Comparison of ENCODE assay signal across 28 cellular contexts in genomic region chr2:20157606-20157970, GRCh38.
DNase-seq lines count a peak whose midpoint lies in the region; ATAC-seq, FAIRE-seq and TF ChIP-seq lines count a peak whose summit lies in the region.
"Had no signal": no experiment of that assay in that cellular context is flagged by ENCODE, and none has a peak within 500 bp of the region (broad histone marks: within the 10 kb centered on the region; RNA-seq: fewer than 3 reads in every experiment).

No MANE protein-coding gene starts in this region.

- no peak for TF ChIP-seq RAD21 in GM12878 (IDR thresholded peaks at IDR 0.05; ENCODE audit: insufficient read depth, low read depth, low read length)

- no peak for FAIRE-seq in GM12878 (lab: Jason Lieb, UNC)
- FAIRE-seq: keratinocyte, TTC549 had no signal

- ATAC-seq in GM21576 (IDR thresholded peaks at IDR 0.05; ENCODE audit: unreplicated experiment), result peak; percentile 18
- ATAC-seq in GM12878, result no peak
- no peak for ATAC-seq in activated CD8-positive, alpha-beta memory T cell treated with anti-CD3 and anti-CD28 coated beads, Interleukin-2, amount 10 ng/mL, durations not matched to agents 7 days and 5 days
- ATAC-seq in heart right ventricle, result no peak
- ATAC-seq: activated CD4-positive, CD25-positive, alpha-beta regulatory T cell treated with anti-CD3 and anti-CD28 coated beads, Interleukin-2, amount 50 U/mL, for 24 hours; gastroesophageal sphincter; naive thymus-derived CD8-positive, alpha-beta T cell had no signal

- H3K9me2 ChIP-seq in Karpas-422 (replicated peaks; ENCODE audit: insufficient read depth, low read length), result no peaks in the 10 kb centered on the region

- H3K4me2 ChIP-seq in Karpas-422 (ENCODE audit: low read depth, low read length, poor library complexity, severe bottlenecking), result peak overlapping the region; percentile 93
- H3K4me2 ChIP-seq in GM12878 (ENCODE audit: control insufficient read depth, insufficient read depth), result peak overlapping the region; percentile 66; the same call in 1 of the 2 replicates
- H3K4me2 ChIP-seq in osteoblast (ENCODE audit: insufficient read depth, low read length), result peak overlapping the region; percentile 64

- TF ChIP-seq CTCF in GM12878 (IDR thresholded peaks at IDR 0.05 in 2 of 3, conservative IDR thresholded peaks at IDR 0.05 in 1 of 3; ENCODE audit: control insufficient read depth in 2 of 3, extremely low read depth in 1 of 3, insufficient read depth in 1 of 3, low read depth in 3 of 3, low read length in 3 of 3) (no peak), osteoblast (IDR thresholded peaks at IDR 0.05; ENCODE audit: extremely low read depth, low read depth, low read length) (no peak), heart right ventricle (IDR thresholded peaks at IDR 0.05) (no peak)

- H3K79me2 ChIP-seq in Karpas-422 (ENCODE audit: low read length) (peaks cover 41% of the 10 kb centered on the region), GM12878 (ENCODE audit: control insufficient read depth, insufficient read depth, low read length) (no peaks in the 10 kb centered on the region), osteoblast (ENCODE audit: insufficient read depth, low read length) (no peaks in the 10 kb centered on the region)

- H3K9me3 ChIP-seq in Karpas-422 (ENCODE audit: low read length) (no peaks in the 10 kb centered on the region), GM12878 (replicated peaks; ENCODE audit: control insufficient read depth, insufficient read depth, low read length) (no peaks in the 10 kb centered on the region), osteoblast (ENCODE audit: low read depth, low read length) (no peaks in the 10 kb centered on the region), heart right ventricle (no peaks in the 10 kb centered on the region)
- H3K9me3 ChIP-seq: esophagus squamous epithelium, gastroesophageal sphincter, HAP-1 had no signal

- no peaks in the 10 kb centered on the region for H3K27me3 ChIP-seq in Karpas-422 (ENCODE audit: low read length)
- no peaks in the 10 kb centered on the region for H3K27me3 ChIP-seq in GM12878 (replicated peaks in 1 of 2; ENCODE audit: control insufficient read depth in 2 of 2, insufficient read depth in 2 of 2, low read length in 1 of 2)
- H3K27me3 ChIP-seq in osteoblast (ENCODE audit: insufficient read depth, low read length), result no peaks in the 10 kb centered on the region
- H3K27me3 ChIP-seq in heart right ventricle, result peaks cover 0 to 23% (median 0%) of the 10 kb centered on the region in 7 donors
- H3K27me3 ChIP-seq: esophagus squamous epithelium had no signal

- H3K36me3 Mint-ChIP-seq in activated CD8-positive, alpha-beta memory T cell treated with anti-CD3 and anti-CD28 coated beads, Interleukin-2, amount 10 ng/mL, durations not matched to agents 7 days and 5 days, result no peaks in the 10 kb centered on the region
- H3K36me3 Mint-ChIP-seq: activated naive CD4-positive, alpha-beta T cell treated with anti-CD3 and anti-CD28 coated beads, Interleukin-2, amount 10 ng/mL, durations not matched to agents 7 days and 5 days; CD14-positive monocyte; mesothelial cell of epicardium had no signal

- RAD21 ChIA-PET in GM12878 (lab: Charles Lee; ENCODE audit: unreplicated experiment), result interaction anchor here (1.0 to 1.1 kb wide), 2 partner anchors 21 to 66 kb away, joined by 3 to 4 read pairs; no protein-coding TSS in a partner anchor

- H4K20me1 ChIP-seq in Karpas-422 (ENCODE audit: insufficient read depth, low read depth, low read length) (no peaks in the 10 kb centered on the region), GM12878 (ENCODE audit: control insufficient read depth, insufficient read depth) (no peaks in the 10 kb centered on the region), osteoblast (ENCODE audit: insufficient read depth, low read length) (no peaks in the 10 kb centered on the region)

- TF ChIP-seq EP300 in GM12878 (IDR thresholded peaks at IDR 0.05; ENCODE audit: borderline replicate concordance in 1 of 2, control insufficient read depth in 1 of 2, low read depth in 2 of 2, low read length in 2 of 2), result no peak

- H2AFZ ChIP-seq in Karpas-422 (ENCODE audit: low read length) (no peak overlapping the region), GM12878 (ENCODE audit: control insufficient read depth, low read depth, low read length) (no peak overlapping the region; the same call in 1 of the 2 replicates), osteoblast (ENCODE audit: low read length) (peak overlapping the region; percentile 17)

- TF ChIP-seq POLR2A in GM12878 (IDR thresholded peaks at IDR 0.05; ENCODE audit: low read depth, low read length), result no peak

- no peak overlapping the region for H3K27ac Mint-ChIP-seq in activated CD8-positive, alpha-beta memory T cell treated with anti-CD3 and anti-CD28 coated beads, Interleukin-2, amount 10 ng/mL, durations not matched to agents 7 days and 5 days
- H3K27ac Mint-ChIP-seq: activated naive CD4-positive, alpha-beta T cell treated with anti-CD3 and anti-CD28 coated beads, Interleukin-2, amount 10 ng/mL, durations not matched to agents 7 days and 5 days; CD14-positive monocyte; dendritic cell treated with granulocyte-macrophage colony-stimulating factor and Interleukin-4, amounts not matched to agents 40 ng/mL and 50 ng/mL, for 4 days; mesothelial cell of epicardium; naive thymus-derived CD8-positive, alpha-beta T cell had no signal

- H3K27ac ChIP-seq in Karpas-422 (ENCODE audit: low read length) (peak overlapping the region; percentile 100), GM12878 (ENCODE audit: control insufficient read depth, insufficient read depth) (peak overlapping the region; percentile 22; the same call in 1 of the 2 replicates), osteoblast (ENCODE audit: low read depth, low read length) (no peak overlapping the region), heart right ventricle (no peak overlapping the region)
- H3K27ac ChIP-seq: esophagus squamous epithelium, gastroesophageal sphincter, RWPE1 had no signal

- no peaks in the 10 kb centered on the region for H3K4me1 Mint-ChIP-seq in activated CD8-positive, alpha-beta memory T cell treated with anti-CD3 and anti-CD28 coated beads, Interleukin-2, amount 10 ng/mL, durations not matched to agents 7 days and 5 days
- H3K4me1 Mint-ChIP-seq: activated naive CD4-positive, alpha-beta T cell treated with anti-CD3 and anti-CD28 coated beads, Interleukin-2, amount 10 ng/mL, durations not matched to agents 7 days and 5 days; CD14-positive monocyte; naive thymus-derived CD8-positive, alpha-beta T cell had no signal

- no peak overlapping the region for H3K4me3 Mint-ChIP-seq in activated CD8-positive, alpha-beta memory T cell treated with anti-CD3 and anti-CD28 coated beads, Interleukin-2, amount 10 ng/mL, durations not matched to agents 7 days and 5 days
- H3K4me3 Mint-ChIP-seq: activated naive CD4-positive, alpha-beta T cell treated with anti-CD3 and anti-CD28 coated beads, Interleukin-2, amount 10 ng/mL, durations not matched to agents 7 days and 5 days; CD14-positive monocyte; dendritic cell treated with granulocyte-macrophage colony-stimulating factor and Interleukin-4, amounts not matched to agents 40 ng/mL and 50 ng/mL, for 4 days; mesothelial cell of epicardium; naive thymus-derived CD8-positive, alpha-beta T cell had no signal

- SMC1A ChIA-PET in GM12878 (lab: Charles Lee; ENCODE audit: uncharacterized antibody, unreplicated experiment), result interaction anchor here (0.6 to 2.5 kb wide), 8 partner anchors 9 to 169 kb away, joined by 3 to 14 read pairs (median 3); no protein-coding TSS in a partner anchor

- 0% methylated on average over 2 of the region's 2 CpGs for WGBS in GM12878 (ENCODE audit: insufficient coverage, insufficient replicate concordance, low lambda C conversion rate, missing lambda C conversion rate)
- 24 to 28% methylated on average over 2 of the region's 2 CpGs for WGBS in heart right ventricle, 2 donors

- CTCF ChIA-PET in GM12878 (lab: Yijun Ruan, JAX), result interaction anchor here (1.3 kb wide), 1 partner anchor 68 kb away, joined by 3 read pairs; the partner anchor contains the start of gene SDC1
- CTCF ChIA-PET in activated CD8-positive, alpha-beta memory T cell treated with anti-CD3 and anti-CD28 coated beads, Interleukin-2, amount 10 ng/mL, durations not matched to agents 7 days and 5 days (lab: Charles Lee), result no interaction called here

- no peaks in the 10 kb centered on the region for H3K9me3 Mint-ChIP-seq in activated CD8-positive, alpha-beta memory T cell treated with anti-CD3 and anti-CD28 coated beads, Interleukin-2, amount 10 ng/mL, durations not matched to agents 7 days and 5 days (ENCODE audit: low read depth)
- H3K9me3 Mint-ChIP-seq: activated naive CD4-positive, alpha-beta T cell treated with anti-CD3 and anti-CD28 coated beads, Interleukin-2, amount 10 ng/mL, durations not matched to agents 7 days and 5 days; dendritic cell treated with granulocyte-macrophage colony-stimulating factor and Interleukin-4, amounts not matched to agents 40 ng/mL and 50 ng/mL, for 4 days had no signal

- in situ Hi-C loops in GM12878 (cut with MboI), result no loop called here

- H3K4me3 ChIP-seq in Karpas-422 (ENCODE audit: low read length) (peak overlapping the region; percentile 68), GM12878 (no peak overlapping the region), osteoblast (ENCODE audit: insufficient read depth, low read length) (peak overlapping the region; percentile 2), heart right ventricle (no peak overlapping the region)
- H3K4me3 ChIP-seq: esophagus squamous epithelium, gastroesophageal sphincter, HAP-1 had no signal

- POLR2A ChIA-PET in GM12878 (lab: Charles Lee), result interaction anchor here (1.3 kb wide), 1 partner anchor 9 kb away, joined by 3 read pairs; no protein-coding TSS in a partner anchor

- intact Hi-C loops in GM12878 (cut with micrococcal nuclease; ENCODE audit: unreplicated experiment) (no loop called here), heart right ventricle (cut with DNase I) (no loop called here)

- H3K36me3 ChIP-seq in Karpas-422 (ENCODE audit: insufficient read depth, low read length) (peaks cover 16% of the 10 kb centered on the region), GM12878 (ENCODE audit: control insufficient read depth in 2 of 2, insufficient read depth in 2 of 2, low read length in 1 of 2) (no peaks in the 10 kb centered on the region), osteoblast (ENCODE audit: insufficient read depth, low read length) (no peaks in the 10 kb centered on the region), heart right ventricle (no peaks in the 10 kb centered on the region)
- H3K36me3 ChIP-seq: esophagus squamous epithelium, gastroesophageal sphincter, HAP-1 had no signal

- H3K27me3 Mint-ChIP-seq in activated CD8-positive, alpha-beta memory T cell treated with anti-CD3 and anti-CD28 coated beads, Interleukin-2, amount 10 ng/mL, durations not matched to agents 7 days and 5 days, result peaks cover 39% of the 10 kb centered on the region

- H3K4me1 ChIP-seq in Karpas-422 (ENCODE audit: low read length) (peaks cover 74% of the 10 kb centered on the region), GM12878 (ENCODE audit: control insufficient read depth, insufficient read depth, low read length) (peaks cover 30% of the 10 kb centered on the region), osteoblast (ENCODE audit: insufficient read depth, low read length) (peaks cover 12% of the 10 kb centered on the region), heart right ventricle (no peaks in the 10 kb centered on the region)
- H3K4me1 ChIP-seq: gastroesophageal sphincter, HAP-1 had no signal

- no TSS peak for BruUV-seq in GM12878 (replicated peaks; lab: Mats Ljungman, UMichigan)

- H3K9ac ChIP-seq in Karpas-422 (ENCODE audit: low read length), result peak overlapping the region; percentile 75
- no peak overlapping the region for H3K9ac ChIP-seq in GM12878 (ENCODE audit: control insufficient read depth, insufficient read depth, low read length)

- DNase-seq in Karpas-422 (no peak), GM12878 (ENCODE audit: low read depth, low spot score) (no peak), osteoblast (ENCODE audit: insufficient read length, low spot score, missing footprints) (peak; percentile 17), cerebellar cortex (ENCODE audit: low spot score) (no peak), heart right ventricle (no peak), hepatic stellate cell (ENCODE audit: low spot score) (no peak)
- DNase-seq in activated CD8-positive, alpha-beta memory T cell treated with anti-CD3 and anti-CD28 coated beads, Interleukin-2, amount 10 ng/mL, durations not matched to agents 7 days and 5 days, result no peak
- DNase-seq: activated CD4-positive, alpha-beta T cell treated with anti-CD3 and anti-CD28 coated beads, Interleukin-2, amount 50 U/mL, for 48 hours; activated CD8-positive, alpha-beta memory T cell treated with anti-CD3 and anti-CD28 coated beads, Interleukin-2, amount 50 U/mL, for 48 hours; activated naive CD4-positive, alpha-beta T cell treated with anti-CD3 and anti-CD28 coated beads, Interleukin-2, amount 10 ng/mL, durations not matched to agents 7 days and 5 days; DND-41; esophagus squamous epithelium; Kasumi-1; naive thymus-derived CD8-positive, alpha-beta T cell; NCI-H1048; NCI-H187 treated with DMSO at 0.1 percent for 48 hours; occipital lobe; stimulated activated naive CD4-positive, alpha-beta T cell treated with Interleukin-2 at 50 U/mL for 16 hours had no signal

Comparison
In these comparisons a context has a peak if more than half of its experiments do, and no peak if none do; other contexts are left out.
1. H3K27ac ChIP-seq: peak in Karpas-422 (single experiment) and GM12878 (single experiment); none in osteoblast (single experiment) and heart right ventricle (0 of 10).
2. H3K4me3 ChIP-seq: peak in Karpas-422 (single experiment) and osteoblast (single experiment); none in GM12878 (single experiment) and heart right ventricle (0 of 10).
3. Peak in every context shown above with its lines, with median percentiles within 50 percentile points of each other: H3K4me2 ChIP-seq.